In the genomic region with DNA sequence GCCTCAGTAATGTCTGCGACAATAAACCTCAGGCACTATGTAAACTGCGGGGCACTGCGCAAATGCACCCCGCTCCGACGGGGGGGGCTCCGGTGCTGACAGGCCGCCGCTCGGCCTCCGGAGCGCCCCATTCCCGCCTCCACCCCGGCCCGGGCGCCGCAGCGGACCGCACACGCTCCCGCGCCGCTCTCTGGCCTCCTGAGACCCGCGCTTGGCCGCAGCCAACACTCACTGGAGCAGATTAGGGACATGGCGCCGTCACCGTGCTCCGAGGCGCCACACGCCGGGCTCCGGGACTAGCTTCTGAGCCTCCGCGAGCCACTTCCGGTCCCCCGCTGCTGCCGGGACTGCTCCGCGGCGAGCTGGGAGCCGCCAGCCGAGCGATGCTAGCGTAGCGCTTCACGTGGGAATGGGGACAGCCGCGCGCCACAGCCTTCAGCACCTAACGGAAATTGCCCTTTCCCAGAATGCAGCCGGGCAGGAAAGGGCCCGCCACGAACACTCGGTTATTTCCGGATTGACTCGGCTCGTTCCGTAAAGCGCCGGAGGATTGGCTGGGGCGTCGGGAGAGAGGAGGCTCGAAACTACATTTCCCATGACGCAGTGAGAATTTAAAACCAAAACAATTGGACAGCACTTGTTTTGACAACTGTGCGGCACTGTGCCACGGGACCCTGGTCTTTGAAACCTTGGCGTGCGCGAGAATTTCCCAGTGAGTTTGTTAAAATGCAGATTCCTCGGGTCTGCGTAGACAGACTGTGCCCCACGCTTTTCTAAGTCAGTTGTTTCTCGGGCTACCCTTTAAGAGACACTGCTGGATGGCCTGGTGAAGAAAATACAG, we compare ENCODE assay signal across 1 cellular context.
TF ChIP-seq lines count a peak whose summit lies in the region.

A gene (minus strand): TSS at position 454 of the 841 bp plus-strand sequence. CDS start 203 bp downstream, at position 251.

TF ChIP-seq in WTC11, 78 proteins besides CTCF, POLR2A, EP300 and RAD21 (continued from another document and continues in another):
- TF ChIP-seq, protein P1, sequence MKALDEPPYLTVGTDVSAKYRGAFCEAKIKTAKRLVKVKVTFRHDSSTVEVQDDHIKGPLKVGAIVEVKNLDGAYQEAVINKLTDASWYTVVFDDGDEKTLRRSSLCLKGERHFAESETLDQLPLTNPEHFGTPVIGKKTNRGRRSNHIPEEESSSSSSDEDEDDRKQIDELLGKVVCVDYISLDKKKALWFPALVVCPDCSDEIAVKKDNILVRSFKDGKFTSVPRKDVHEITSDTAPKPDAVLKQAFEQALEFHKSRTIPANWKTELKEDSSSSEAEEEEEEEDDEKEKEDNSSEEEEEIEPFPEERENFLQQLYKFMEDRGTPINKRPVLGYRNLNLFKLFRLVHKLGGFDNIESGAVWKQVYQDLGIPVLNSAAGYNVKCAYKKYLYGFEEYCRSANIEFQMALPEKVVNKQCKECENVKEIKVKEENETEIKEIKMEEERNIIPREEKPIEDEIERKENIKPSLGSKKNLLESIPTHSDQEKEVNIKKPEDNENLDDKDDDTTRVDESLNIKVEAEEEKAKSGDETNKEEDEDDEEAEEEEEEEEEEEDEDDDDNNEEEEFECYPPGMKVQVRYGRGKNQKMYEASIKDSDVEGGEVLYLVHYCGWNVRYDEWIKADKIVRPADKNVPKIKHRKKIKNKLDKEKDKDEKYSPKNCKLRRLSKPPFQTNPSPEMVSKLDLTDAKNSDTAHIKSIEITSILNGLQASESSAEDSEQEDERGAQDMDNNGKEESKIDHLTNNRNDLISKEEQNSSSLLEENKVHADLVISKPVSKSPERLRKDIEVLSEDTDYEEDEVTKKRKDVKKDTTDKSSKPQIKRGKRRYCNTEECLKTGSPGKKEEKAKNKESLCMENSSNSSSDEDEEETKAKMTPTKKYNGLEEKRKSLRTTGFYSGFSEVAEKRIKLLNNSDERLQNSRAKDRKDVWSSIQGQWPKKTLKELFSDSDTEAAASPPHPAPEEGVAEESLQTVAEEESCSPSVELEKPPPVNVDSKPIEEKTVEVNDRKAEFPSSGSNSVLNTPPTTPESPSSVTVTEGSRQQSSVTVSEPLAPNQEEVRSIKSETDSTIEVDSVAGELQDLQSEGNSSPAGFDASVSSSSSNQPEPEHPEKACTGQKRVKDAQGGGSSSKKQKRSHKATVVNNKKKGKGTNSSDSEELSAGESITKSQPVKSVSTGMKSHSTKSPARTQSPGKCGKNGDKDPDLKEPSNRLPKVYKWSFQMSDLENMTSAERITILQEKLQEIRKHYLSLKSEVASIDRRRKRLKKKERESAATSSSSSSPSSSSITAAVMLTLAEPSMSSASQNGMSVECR (CRISPR knock-in tag; IDR thresholded peaks at IDR 0.05; ENCODE audit: borderline replicate concordance), result peak; percentile 90; the same call in 1 of the 2 replicates
- TF ChIP-seq, protein P2, sequence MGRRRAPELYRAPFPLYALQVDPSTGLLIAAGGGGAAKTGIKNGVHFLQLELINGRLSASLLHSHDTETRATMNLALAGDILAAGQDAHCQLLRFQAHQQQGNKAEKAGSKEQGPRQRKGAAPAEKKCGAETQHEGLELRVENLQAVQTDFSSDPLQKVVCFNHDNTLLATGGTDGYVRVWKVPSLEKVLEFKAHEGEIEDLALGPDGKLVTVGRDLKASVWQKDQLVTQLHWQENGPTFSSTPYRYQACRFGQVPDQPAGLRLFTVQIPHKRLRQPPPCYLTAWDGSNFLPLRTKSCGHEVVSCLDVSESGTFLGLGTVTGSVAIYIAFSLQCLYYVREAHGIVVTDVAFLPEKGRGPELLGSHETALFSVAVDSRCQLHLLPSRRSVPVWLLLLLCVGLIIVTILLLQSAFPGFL (CRISPR knock-in tag; IDR thresholded peaks at IDR 0.05; ENCODE audit: borderline replicate concordance), result no peak
- TF ChIP-seq TEAD1 (CRISPR knock-in tag; IDR thresholded peaks at IDR 0.05), result peak; percentile 24; the same call in 1 of the 2 replicates
- TF ChIP-seq, protein P3, sequence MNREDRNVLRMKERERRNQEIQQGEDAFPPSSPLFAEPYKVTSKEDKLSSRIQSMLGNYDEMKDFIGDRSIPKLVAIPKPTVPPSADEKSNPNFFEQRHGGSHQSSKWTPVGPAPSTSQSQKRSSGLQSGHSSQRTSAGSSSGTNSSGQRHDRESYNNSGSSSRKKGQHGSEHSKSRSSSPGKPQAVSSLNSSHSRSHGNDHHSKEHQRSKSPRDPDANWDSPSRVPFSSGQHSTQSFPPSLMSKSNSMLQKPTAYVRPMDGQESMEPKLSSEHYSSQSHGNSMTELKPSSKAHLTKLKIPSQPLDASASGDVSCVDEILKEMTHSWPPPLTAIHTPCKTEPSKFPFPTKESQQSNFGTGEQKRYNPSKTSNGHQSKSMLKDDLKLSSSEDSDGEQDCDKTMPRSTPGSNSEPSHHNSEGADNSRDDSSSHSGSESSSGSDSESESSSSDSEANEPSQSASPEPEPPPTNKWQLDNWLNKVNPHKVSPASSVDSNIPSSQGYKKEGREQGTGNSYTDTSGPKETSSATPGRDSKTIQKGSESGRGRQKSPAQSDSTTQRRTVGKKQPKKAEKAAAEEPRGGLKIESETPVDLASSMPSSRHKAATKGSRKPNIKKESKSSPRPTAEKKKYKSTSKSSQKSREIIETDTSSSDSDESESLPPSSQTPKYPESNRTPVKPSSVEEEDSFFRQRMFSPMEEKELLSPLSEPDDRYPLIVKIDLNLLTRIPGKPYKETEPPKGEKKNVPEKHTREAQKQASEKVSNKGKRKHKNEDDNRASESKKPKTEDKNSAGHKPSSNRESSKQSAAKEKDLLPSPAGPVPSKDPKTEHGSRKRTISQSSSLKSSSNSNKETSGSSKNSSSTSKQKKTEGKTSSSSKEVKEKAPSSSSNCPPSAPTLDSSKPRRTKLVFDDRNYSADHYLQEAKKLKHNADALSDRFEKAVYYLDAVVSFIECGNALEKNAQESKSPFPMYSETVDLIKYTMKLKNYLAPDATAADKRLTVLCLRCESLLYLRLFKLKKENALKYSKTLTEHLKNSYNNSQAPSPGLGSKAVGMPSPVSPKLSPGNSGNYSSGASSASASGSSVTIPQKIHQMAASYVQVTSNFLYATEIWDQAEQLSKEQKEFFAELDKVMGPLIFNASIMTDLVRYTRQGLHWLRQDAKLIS (CRISPR knock-in tag; IDR thresholded peaks at IDR 0.05; ENCODE audit: borderline replicate concordance), result no peak
- TF ChIP-seq, protein P4, sequence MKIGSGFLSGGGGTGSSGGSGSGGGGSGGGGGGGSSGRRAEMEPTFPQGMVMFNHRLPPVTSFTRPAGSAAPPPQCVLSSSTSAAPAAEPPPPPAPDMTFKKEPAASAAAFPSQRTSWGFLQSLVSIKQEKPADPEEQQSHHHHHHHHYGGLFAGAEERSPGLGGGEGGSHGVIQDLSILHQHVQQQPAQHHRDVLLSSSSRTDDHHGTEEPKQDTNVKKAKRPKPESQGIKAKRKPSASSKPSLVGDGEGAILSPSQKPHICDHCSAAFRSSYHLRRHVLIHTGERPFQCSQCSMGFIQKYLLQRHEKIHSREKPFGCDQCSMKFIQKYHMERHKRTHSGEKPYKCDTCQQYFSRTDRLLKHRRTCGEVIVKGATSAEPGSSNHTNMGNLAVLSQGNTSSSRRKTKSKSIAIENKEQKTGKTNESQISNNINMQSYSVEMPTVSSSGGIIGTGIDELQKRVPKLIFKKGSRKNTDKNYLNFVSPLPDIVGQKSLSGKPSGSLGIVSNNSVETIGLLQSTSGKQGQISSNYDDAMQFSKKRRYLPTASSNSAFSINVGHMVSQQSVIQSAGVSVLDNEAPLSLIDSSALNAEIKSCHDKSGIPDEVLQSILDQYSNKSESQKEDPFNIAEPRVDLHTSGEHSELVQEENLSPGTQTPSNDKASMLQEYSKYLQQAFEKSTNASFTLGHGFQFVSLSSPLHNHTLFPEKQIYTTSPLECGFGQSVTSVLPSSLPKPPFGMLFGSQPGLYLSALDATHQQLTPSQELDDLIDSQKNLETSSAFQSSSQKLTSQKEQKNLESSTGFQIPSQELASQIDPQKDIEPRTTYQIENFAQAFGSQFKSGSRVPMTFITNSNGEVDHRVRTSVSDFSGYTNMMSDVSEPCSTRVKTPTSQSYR (CRISPR knock-in tag; IDR thresholded peaks at IDR 0.05), result no peak
- TF ChIP-seq, protein P5, sequence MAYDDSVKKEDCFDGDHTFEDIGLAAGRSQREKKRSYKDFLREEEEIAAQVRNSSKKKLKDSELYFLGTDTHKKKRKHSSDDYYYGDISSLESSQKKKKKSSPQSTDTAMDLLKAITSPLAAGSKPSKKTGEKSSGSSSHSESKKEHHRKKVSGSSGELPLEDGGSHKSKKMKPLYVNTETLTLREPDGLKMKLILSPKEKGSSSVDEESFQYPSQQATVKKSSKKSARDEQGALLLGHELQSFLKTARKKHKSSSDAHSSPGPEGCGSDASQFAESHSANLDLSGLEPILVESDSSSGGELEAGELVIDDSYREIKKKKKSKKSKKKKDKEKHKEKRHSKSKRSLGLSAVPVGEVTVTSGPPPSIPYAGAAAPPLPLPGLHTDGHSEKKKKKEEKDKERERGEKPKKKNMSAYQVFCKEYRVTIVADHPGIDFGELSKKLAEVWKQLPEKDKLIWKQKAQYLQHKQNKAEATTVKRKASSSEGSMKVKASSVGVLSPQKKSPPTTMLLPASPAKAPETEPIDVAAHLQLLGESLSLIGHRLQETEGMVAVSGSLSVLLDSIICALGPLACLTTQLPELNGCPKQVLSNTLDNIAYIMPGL (CRISPR knock-in tag; IDR thresholded peaks at IDR 0.05), result peak; percentile 76; the same call in 1 of the 2 replicates
- no peak for TF ChIP-seq FOXJ3 (CRISPR knock-in tag; IDR thresholded peaks at IDR 0.05; ENCODE audit: borderline replicate concordance)
- no peak for TF ChIP-seq IRF2 (CRISPR knock-in tag; IDR thresholded peaks at IDR 0.05; ENCODE audit: borderline replicate concordance, low read depth)
- TF ChIP-seq ZNF317 (CRISPR knock-in tag; IDR thresholded peaks at IDR 0.05; ENCODE audit: borderline replicate concordance, low read depth), result peak; percentile 6; the same call in 1 of the 2 replicates
- no peak for TF ChIP-seq NFE2L1 (CRISPR knock-in tag; IDR thresholded peaks at IDR 0.05)
- TF ChIP-seq, protein P6, sequence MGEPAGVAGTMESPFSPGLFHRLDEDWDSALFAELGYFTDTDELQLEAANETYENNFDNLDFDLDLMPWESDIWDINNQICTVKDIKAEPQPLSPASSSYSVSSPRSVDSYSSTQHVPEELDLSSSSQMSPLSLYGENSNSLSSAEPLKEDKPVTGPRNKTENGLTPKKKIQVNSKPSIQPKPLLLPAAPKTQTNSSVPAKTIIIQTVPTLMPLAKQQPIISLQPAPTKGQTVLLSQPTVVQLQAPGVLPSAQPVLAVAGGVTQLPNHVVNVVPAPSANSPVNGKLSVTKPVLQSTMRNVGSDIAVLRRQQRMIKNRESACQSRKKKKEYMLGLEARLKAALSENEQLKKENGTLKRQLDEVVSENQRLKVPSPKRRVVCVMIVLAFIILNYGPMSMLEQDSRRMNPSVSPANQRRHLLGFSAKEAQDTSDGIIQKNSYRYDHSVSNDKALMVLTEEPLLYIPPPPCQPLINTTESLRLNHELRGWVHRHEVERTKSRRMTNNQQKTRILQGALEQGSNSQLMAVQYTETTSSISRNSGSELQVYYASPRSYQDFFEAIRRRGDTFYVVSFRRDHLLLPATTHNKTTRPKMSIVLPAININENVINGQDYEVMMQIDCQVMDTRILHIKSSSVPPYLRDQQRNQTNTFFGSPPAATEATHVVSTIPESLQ (CRISPR knock-in tag; IDR thresholded peaks at IDR 0.05), result no peak
- TF ChIP-seq SMAD4 (CRISPR knock-in tag; IDR thresholded peaks at IDR 0.05), result no peak
- TF ChIP-seq, protein P7, sequence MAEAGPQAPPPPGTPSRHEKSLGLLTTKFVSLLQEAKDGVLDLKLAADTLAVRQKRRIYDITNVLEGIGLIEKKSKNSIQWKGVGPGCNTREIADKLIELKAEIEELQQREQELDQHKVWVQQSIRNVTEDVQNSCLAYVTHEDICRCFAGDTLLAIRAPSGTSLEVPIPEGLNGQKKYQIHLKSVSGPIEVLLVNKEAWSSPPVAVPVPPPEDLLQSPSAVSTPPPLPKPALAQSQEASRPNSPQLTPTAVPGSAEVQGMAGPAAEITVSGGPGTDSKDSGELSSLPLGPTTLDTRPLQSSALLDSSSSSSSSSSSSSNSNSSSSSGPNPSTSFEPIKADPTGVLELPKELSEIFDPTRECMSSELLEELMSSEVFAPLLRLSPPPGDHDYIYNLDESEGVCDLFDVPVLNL (CRISPR knock-in tag; IDR thresholded peaks at IDR 0.05; ENCODE audit: borderline replicate concordance, low read depth), result no peak; the same call in 1 of the 2 replicates
- peak; percentile 68; the same call in 1 of the 2 replicates for TF ChIP-seq ETV6 (CRISPR knock-in tag; IDR thresholded peaks at IDR 0.05)
- TF ChIP-seq, protein P8, sequence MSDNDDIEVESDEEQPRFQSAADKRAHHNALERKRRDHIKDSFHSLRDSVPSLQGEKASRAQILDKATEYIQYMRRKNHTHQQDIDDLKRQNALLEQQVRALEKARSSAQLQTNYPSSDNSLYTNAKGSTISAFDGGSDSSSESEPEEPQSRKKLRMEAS (CRISPR knock-in tag; IDR thresholded peaks at IDR 0.05), result peak; percentile 93
- TF ChIP-seq, protein P9, sequence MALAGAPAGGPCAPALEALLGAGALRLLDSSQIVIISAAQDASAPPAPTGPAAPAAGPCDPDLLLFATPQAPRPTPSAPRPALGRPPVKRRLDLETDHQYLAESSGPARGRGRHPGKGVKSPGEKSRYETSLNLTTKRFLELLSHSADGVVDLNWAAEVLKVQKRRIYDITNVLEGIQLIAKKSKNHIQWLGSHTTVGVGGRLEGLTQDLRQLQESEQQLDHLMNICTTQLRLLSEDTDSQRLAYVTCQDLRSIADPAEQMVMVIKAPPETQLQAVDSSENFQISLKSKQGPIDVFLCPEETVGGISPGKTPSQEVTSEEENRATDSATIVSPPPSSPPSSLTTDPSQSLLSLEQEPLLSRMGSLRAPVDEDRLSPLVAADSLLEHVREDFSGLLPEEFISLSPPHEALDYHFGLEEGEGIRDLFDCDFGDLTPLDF (CRISPR knock-in tag; IDR thresholded peaks at IDR 0.05), result no peak
- TF ChIP-seq NR3C1 (CRISPR knock-in tag; conservative IDR thresholded peaks at IDR 0.05; ENCODE audit: low read depth), result no peak
- TF ChIP-seq NFATC4 (CRISPR knock-in tag; IDR thresholded peaks at IDR 0.05), result no peak
- no peak for TF ChIP-seq NR2C2 (CRISPR knock-in tag; IDR thresholded peaks at IDR 0.05)
- peak; percentile 73; the same call in 1 of the 2 replicates for TF ChIP-seq GABPB1 (CRISPR knock-in tag; IDR thresholded peaks at IDR 0.05)
- TF ChIP-seq ZNF396 (CRISPR knock-in tag; IDR thresholded peaks at IDR 0.05; ENCODE audit: borderline replicate concordance), result no peak
- peak; percentile 77; the same call in 1 of the 2 replicates for TF ChIP-seq RELA (CRISPR knock-in tag; IDR thresholded peaks at IDR 0.05; ENCODE audit: borderline replicate concordance)
- TF ChIP-seq, protein P10, sequence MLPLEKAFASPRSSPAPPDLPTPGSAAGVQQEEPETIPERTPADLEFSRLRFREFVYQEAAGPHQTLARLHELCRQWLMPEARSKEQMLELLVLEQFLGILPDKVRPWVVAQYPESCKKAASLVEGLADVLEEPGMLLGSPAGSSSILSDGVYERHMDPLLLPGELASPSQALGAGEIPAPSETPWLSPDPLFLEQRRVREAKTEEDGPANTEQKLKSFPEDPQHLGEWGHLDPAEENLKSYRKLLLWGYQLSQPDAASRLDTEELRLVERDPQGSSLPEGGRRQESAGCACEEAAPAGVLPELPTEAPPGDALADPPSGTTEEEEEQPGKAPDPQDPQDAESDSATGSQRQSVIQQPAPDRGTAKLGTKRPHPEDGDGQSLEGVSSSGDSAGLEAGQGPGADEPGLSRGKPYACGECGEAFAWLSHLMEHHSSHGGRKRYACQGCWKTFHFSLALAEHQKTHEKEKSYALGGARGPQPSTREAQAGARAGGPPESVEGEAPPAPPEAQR (CRISPR knock-in tag; IDR thresholded peaks at IDR 0.05), result no peak
- peak; percentile 79 for TF ChIP-seq FOXP1 (CRISPR knock-in tag; IDR thresholded peaks at IDR 0.05; ENCODE audit: borderline replicate concordance)
- no peak for TF ChIP-seq EMX1 (CRISPR knock-in tag; IDR thresholded peaks at IDR 0.05)
- peak; percentile 41; the same call in 1 of the 2 replicates for TF ChIP-seq CREM (CRISPR knock-in tag; IDR thresholded peaks at IDR 0.05)
- TF ChIP-seq, protein P11, sequence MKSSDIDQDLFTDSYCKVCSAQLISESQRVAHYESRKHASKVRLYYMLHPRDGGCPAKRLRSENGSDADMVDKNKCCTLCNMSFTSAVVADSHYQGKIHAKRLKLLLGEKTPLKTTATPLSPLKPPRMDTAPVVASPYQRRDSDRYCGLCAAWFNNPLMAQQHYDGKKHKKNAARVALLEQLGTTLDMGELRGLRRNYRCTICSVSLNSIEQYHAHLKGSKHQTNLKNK (CRISPR knock-in tag; IDR thresholded peaks at IDR 0.05), result no peak
